37 cellular contexts compared by ENCODE assay signal in genomic region chr16:87044829-87045228, GRCh38.
"Had no signal": no experiment of that assay in that cellular context is flagged by ENCODE, and none has a peak within 500 bp of the region (broad histone marks: within the 10 kb centered on the region; RNA-seq: fewer than 3 reads in every experiment).

No MANE protein-coding gene starts in this region.

- DNase-seq: activated B cell treated with CpG ODN at 0.5 μM for 24 hours; activated CD4-positive, alpha-beta memory T cell treated with anti-CD3 and anti-CD28 coated beads for 36 hours; activated CD4-positive, alpha-beta T cell treated with anti-CD3 and anti-CD28 coated beads for 4 hours; activated CD4-positive, alpha-beta T cell treated with anti-CD3 and anti-CD28 coated beads, Interleukin-2, amount 50 U/mL, for 1 hour; activated CD4-positive, CD25-positive, alpha-beta regulatory T cell treated with anti-CD3 and anti-CD28 coated beads, Interleukin-2, amount 50 U/mL, for 72 hours; activated CD8-positive, alpha-beta memory T cell treated with anti-CD3 and anti-CD28 coated beads, Interleukin-2, amount 50 U/mL, for 4 hours; activated naive CD4-positive, alpha-beta T cell; activated naive CD4-positive, alpha-beta T cell treated with anti-CD3 and anti-CD28 coated beads, Interleukin-2, amount 50 U/mL, for 16 hours; activated naive CD8-positive, alpha-beta T cell treated with anti-CD3 and anti-CD28 coated beads for 36 hours; activated T-cell treated with anti-CD3 and anti-CD28 coated beads for 4 hours; activated T-cell treated with anti-CD3 and anti-CD28 coated beads, Interleukin-2, amount 50 U/mL, for 4 hours; amniotic stem cell; brain microvascular endothelial cell; Karpas-422; KBM-7; NCI-H1048; NCI-H1105 treated with DMSO at 0.1 percent for 48 hours; NCI-H1436; NCI-H1694; NCI-H1930; NCI-H2081 treated with DMSO at 0.1 percent for 48 hours; NCI-H510A; NCI-H526; NCI-H748 treated with DMSO at 0.1 percent for 48 hours; NK-92 treated with Interleukin-12 subunit alpha and Interleukin-12 subunit beta, amount 100 ng/mL, for 24 hours; PC-9; SIG-M5; SW 1271; T-helper 1 cell; T-helper 2 cell; T-helper 9 cell had no signal

- H3K4me2 ChIP-seq: PC-9 had no signal

- H2AFZ ChIP-seq: PC-9 had no signal

- H3K27ac ChIP-seq: brain microvascular endothelial cell, cardiac muscle cell, PC-9, RWPE1, VCaP had no signal

- H3K36me3 Mint-ChIP-seq: activated CD4-positive, alpha-beta memory T cell treated with anti-CD3 and anti-CD28 coated beads for 36 hours; activated naive CD8-positive, alpha-beta T cell treated with anti-CD3 and anti-CD28 coated beads for 36 hours; IgD-negative memory B cell had no signal

- H3K27ac Mint-ChIP-seq: activated B cell treated with CpG ODN at 0.5 μM for 24 hours; activated CD4-positive, alpha-beta memory T cell treated with anti-CD3 and anti-CD28 coated beads for 36 hours; activated naive CD8-positive, alpha-beta T cell treated with anti-CD3 and anti-CD28 coated beads for 36 hours; activated T-helper 1 cell treated with anti-CD3 and anti-CD28 coated beads, Interleukin-12 subunit alpha, Interleukin-12 subunit beta, Interleukin-2, Interleukin-4 antibody, amounts not matched to agents 30 ng/mL and 10 ng/mL and 1 ng/mL, durations not matched to agents 14 hours and 24 hours and 36 hours; IgD-negative memory B cell had no signal

- H3K9me3 Mint-ChIP-seq: activated CD4-positive, alpha-beta memory T cell treated with anti-CD3 and anti-CD28 coated beads for 36 hours; activated naive CD8-positive, alpha-beta T cell treated with anti-CD3 and anti-CD28 coated beads for 36 hours; activated T-cell treated with anti-CD3 and anti-CD28 coated beads, Interleukin-2, amount 50 U/mL, for 4 hours; activated T-helper 1 cell treated with anti-CD3 and anti-CD28 coated beads, Interleukin-12 subunit alpha, Interleukin-12 subunit beta, Interleukin-2, Interleukin-4 antibody, amounts not matched to agents 30 ng/mL and 10 ng/mL and 1 ng/mL, durations not matched to agents 14 hours and 24 hours and 36 hours had no signal

- H3K4me3 ChIP-seq: cardiac muscle cell, PC-9 had no signal

- H3K36me3 ChIP-seq: brain microvascular endothelial cell, cardiac muscle cell had no signal

- H3K27me3 ChIP-seq: brain microvascular endothelial cell, cardiac muscle cell had no signal

- ATAC-seq: activated T-cell treated with anti-CD3 and anti-CD28 coated beads, Interleukin-2, amount 50 U/mL, for 4 hours; Right ventricle myocardium inferior had no signal

- H3K4me1 Mint-ChIP-seq: activated B cell treated with CpG ODN at 0.5 μM for 24 hours had no signal

- H3K4me3 Mint-ChIP-seq: activated B cell treated with CpG ODN at 0.5 μM for 24 hours; activated CD4-positive, alpha-beta memory T cell treated with anti-CD3 and anti-CD28 coated beads for 36 hours; activated naive CD8-positive, alpha-beta T cell treated with anti-CD3 and anti-CD28 coated beads for 36 hours; activated T-cell treated with anti-CD3 and anti-CD28 coated beads, Interleukin-2, amount 50 U/mL, for 4 hours; activated T-helper 1 cell treated with anti-CD3 and anti-CD28 coated beads, Interleukin-12 subunit alpha, Interleukin-12 subunit beta, Interleukin-2, Interleukin-4 antibody, amounts not matched to agents 30 ng/mL and 10 ng/mL and 1 ng/mL, durations not matched to agents 14 hours and 24 hours and 36 hours; IgD-negative memory B cell had no signal
